Comparison of ENCODE assay signal across 6 cellular contexts in the genomic region with DNA sequence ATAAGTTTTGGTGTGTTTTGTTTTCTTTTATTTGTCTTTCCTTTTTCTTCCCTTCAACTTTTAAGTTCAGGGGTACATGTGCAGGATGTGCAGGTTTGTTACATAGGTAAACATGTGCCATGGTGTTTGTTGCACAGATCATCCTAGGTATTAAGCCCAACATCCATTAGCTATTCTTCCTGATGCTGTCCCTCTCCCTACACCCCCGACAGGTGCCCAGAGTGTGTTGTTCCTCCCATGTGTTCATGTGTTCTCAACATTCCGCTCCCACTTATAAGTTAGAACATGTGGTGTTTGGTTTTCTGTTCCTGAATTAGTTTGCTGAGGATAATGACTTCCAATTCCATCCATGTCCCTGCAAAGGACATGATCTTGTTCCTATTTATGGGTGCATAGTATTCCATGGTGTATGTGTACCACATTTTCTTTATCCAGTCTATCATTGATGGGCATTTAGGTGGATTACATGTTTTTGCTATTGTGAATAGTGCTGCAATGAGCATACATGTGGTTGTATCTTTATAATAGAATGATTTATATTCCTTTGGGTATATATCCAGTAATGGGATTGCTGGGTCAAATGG. TPM values are rescaled to one million over a fixed set of nuclear protein-coding genes. Genes with fewer than 3 reads are reported as not detected.
DNase-seq lines count a peak whose midpoint lies in the region; ATAC-seq and TF ChIP-seq lines count a peak whose summit lies in the region.
"Not testable (repeated sequence)": the region's sequence is repeated elsewhere in the genome, so short reads cannot be mapped to it uniquely, and the experiment has no call there.

No MANE protein-coding gene starts in this region.

- not testable (repeated sequence) for TF ChIP-seq CTCF in Caco-2 (IDR thresholded peaks at IDR 0.05; ENCODE audit: insufficient read depth in 1 of 2, low read depth in 1 of 2, low read length in 1 of 2, severe bottlenecking in 1 of 2, unreplicated experiment in 1 of 2); endodermal cell (conservative IDR thresholded peaks at IDR 0.05); natural killer cell (IDR thresholded peaks at IDR 0.05)

- intact Hi-C loops in Caco-2 (cut with micrococcal nuclease; ENCODE audit: unreplicated experiment); natural killer cell (cut with micrococcal nuclease): not testable (repeated sequence)

- not testable (repeated sequence) for H3K27ac ChIP-seq in HUES64 (ENCODE audit: low read depth, low read length); endodermal cell (ENCODE audit: low read depth, low read length)

- not testable (repeated sequence) for H3K4me3 ChIP-seq in Caco-2 (ENCODE audit: low read depth, low read length)
- H3K4me3 ChIP-seq in HUES64 (ENCODE audit: low read length) (peak overlapping the region; percentile 46), endodermal cell (ENCODE audit: low read length) (peak overlapping the region; percentile 69)

- CTCF ChIA-PET in Caco-2 (lab: Charles Lee), result not testable (repeated sequence)

- not testable (repeated sequence) for H3K36me3 Mint-ChIP-seq in Caco-2 (ENCODE audit: insufficient read depth, unreplicated experiment); endodermal cell (ENCODE audit: low read depth)
- H3K36me3 Mint-ChIP-seq in T-helper 2 cell treated with Interferon-gamma antibody and Interleukin-4, amounts not matched to agents 5 μg/mL and 100 μg/mL, for 36 hours (ENCODE audit: low read depth), result peaks cover 67% of the 10 kb centered on the region
- H3K36me3 Mint-ChIP-seq in activated naive CD8-positive, alpha-beta T cell, result peaks cover 45% of the 10 kb centered on the region
- H3K36me3 Mint-ChIP-seq in natural killer cell, result peaks cover 47% of the 10 kb centered on the region

- POLR2A ChIA-PET in Caco-2 (lab: Charles Lee), result not testable (repeated sequence)

- WGBS in HUES64, result 100% methylated on average over 1 of the region's 2 CpGs
- WGBS in endodermal cell (ENCODE audit: insufficient coverage in 1 of 2, insufficient read length in 1 of 2), 2 experiments, result 100% methylated on average over 2 of the region's 2 CpGs; no CpG with 5 or more reads in 1 of the 2 experiments

- H3K27ac Mint-ChIP-seq in Caco-2 (ENCODE audit: unreplicated experiment); endodermal cell: not testable (repeated sequence)
- peak overlapping the region; percentile 75 for H3K27ac Mint-ChIP-seq in T-helper 2 cell treated with Interferon-gamma antibody and Interleukin-4, amounts not matched to agents 5 μg/mL and 100 μg/mL, for 36 hours
- H3K27ac Mint-ChIP-seq in activated naive CD8-positive, alpha-beta T cell, result peak overlapping the region; percentile 4
- peak overlapping the region; percentile 81 to 82 for H3K27ac Mint-ChIP-seq in natural killer cell

- not testable (repeated sequence) for H3K36me3 ChIP-seq in Caco-2 (ENCODE audit: control insufficient read depth, insufficient read depth, low read length); HUES64 (ENCODE audit: insufficient read depth, low read length); endodermal cell (ENCODE audit: control insufficient read depth, insufficient read depth, low read length)

- peak overlapping the region; percentile 43 for H3K4me3 Mint-ChIP-seq in Caco-2 (ENCODE audit: unreplicated experiment)
- H3K4me3 Mint-ChIP-seq in T-helper 2 cell treated with Interferon-gamma antibody and Interleukin-4, amounts not matched to agents 5 μg/mL and 100 μg/mL, for 36 hours; activated naive CD8-positive, alpha-beta T cell; natural killer cell: not testable (repeated sequence)
- H3K4me3 Mint-ChIP-seq in endodermal cell, result peak overlapping the region; percentile 69

- ATAC-seq in natural killer cell, result not testable (repeated sequence)

- not testable (repeated sequence) for H3K9me3 ChIP-seq in Caco-2; HUES64 (ENCODE audit: insufficient read depth, low read depth, low read length); endodermal cell (ENCODE audit: control insufficient read depth, low read length)

- H3K27me3 ChIP-seq in Caco-2 (replicated peaks; ENCODE audit: control insufficient read depth, insufficient read depth, low read length); HUES64 (ENCODE audit: insufficient read depth, low read length); endodermal cell (ENCODE audit: control insufficient read depth, insufficient read depth, low read length, poor library complexity, severe bottlenecking): not testable (repeated sequence)

- H3K4me1 Mint-ChIP-seq in Caco-2 (ENCODE audit: low read depth, unreplicated experiment); endodermal cell: not testable (repeated sequence)
- peaks cover 49% of the 10 kb centered on the region for H3K4me1 Mint-ChIP-seq in T-helper 2 cell treated with Interferon-gamma antibody and Interleukin-4, amounts not matched to agents 5 μg/mL and 100 μg/mL, for 36 hours (ENCODE audit: low read depth)
- H3K4me1 Mint-ChIP-seq in activated naive CD8-positive, alpha-beta T cell (ENCODE audit: low read depth), result peaks cover 51% of the 10 kb centered on the region
- H3K4me1 Mint-ChIP-seq in natural killer cell, result peaks cover 48 to 56% of the 10 kb centered on the region in 2 donors

- not testable (repeated sequence) for H3K27me3 Mint-ChIP-seq in Caco-2 (ENCODE audit: insufficient read depth, unreplicated experiment); T-helper 2 cell treated with Interferon-gamma antibody and Interleukin-4, amounts not matched to agents 5 μg/mL and 100 μg/mL, for 36 hours (ENCODE audit: low read depth); activated naive CD8-positive, alpha-beta T cell; endodermal cell (ENCODE audit: insufficient read depth); natural killer cell (ENCODE audit: low read depth in 2 of 2)

- not testable (repeated sequence) for H3K9me3 Mint-ChIP-seq in Caco-2 (ENCODE audit: unreplicated experiment)
- H3K9me3 Mint-ChIP-seq in T-helper 2 cell treated with Interferon-gamma antibody and Interleukin-4, amounts not matched to agents 5 μg/mL and 100 μg/mL, for 36 hours, result peaks cover 51% of the 10 kb centered on the region
- peaks cover 15% of the 10 kb centered on the region for H3K9me3 Mint-ChIP-seq in activated naive CD8-positive, alpha-beta T cell (ENCODE audit: low read depth)
- H3K9me3 Mint-ChIP-seq in endodermal cell, result peaks cover 17% of the 10 kb centered on the region
- peaks cover 7 to 17% of the 10 kb centered on the region in 2 donors for H3K9me3 Mint-ChIP-seq in natural killer cell

- DNase-seq in Caco-2; T-helper 2 cell treated with Interferon-gamma antibody and Interleukin-4, amounts not matched to agents 5 μg/mL and 100 μg/mL, for 36 hours (ENCODE audit: low spot score); endodermal cell; natural killer cell: not testable (repeated sequence)

- not testable (repeated sequence) for H3K4me1 ChIP-seq in Caco-2; HUES64 (ENCODE audit: insufficient read depth, low read length); endodermal cell (ENCODE audit: control insufficient read depth, insufficient read depth, low read length)

- not testable (repeated sequence) for H3K9ac ChIP-seq in HUES64 (ENCODE audit: low read depth, low read length); endodermal cell (ENCODE audit: extremely low read depth, low read length, poor library complexity, severe bottlenecking)

- not testable (repeated sequence) for BruUV-seq in Caco-2 (replicated peaks; lab: Mats Ljungman, UMichigan)

RNA-seq across cellular contexts. Expression of gene SP140L, which starts 16.1 kb away (rescaled TPM):
- total RNA-seq in Caco-2 (2022), result 0.26 TPM in 1 of 2 replicates, not detected in the other
- 1.4 TPM for polyA plus RNA-seq in HUES64 (2013, experiment 1 of 2)
- polyA plus RNA-seq in HUES64 (2013, experiment 2 of 2), result 3.7 TPM
- total RNA-seq in endodermal cell, result 1 to 10 TPM in 1 of 2 donors, under 1 TPM in 1; 0.82 to 2.9 TPM
- 2.5 TPM for polyA plus RNA-seq in endodermal cell (2013, experiment 1 of 2)
- polyA plus RNA-seq in endodermal cell (2013, experiment 2 of 2), result 1.1 TPM
- total RNA-seq in natural killer cell, result 10 to 100 TPM; 58.4 to 92.6 (median 73.4) TPM

Comparison
In these comparisons a context has a peak if more than half of its experiments do, and no peak if none do; other contexts are left out.
1. RNA of gene SP140L, which starts 16.1 kb away (total RNA-seq): 58.4 to 92.6 TPM in natural killer cell; 0.82 to 2.9 TPM in endodermal cell and 0.26 TPM in Caco-2; every median in the first group is over 10 times any median in the second.